10 cellular contexts compared by ENCODE assay signal in genomic region chr15:22936577-22937472, GRCh38. TPM values are rescaled to one million over a fixed set of nuclear protein-coding genes. Genes with fewer than 3 reads are reported as not detected.
DNase-seq lines count a peak whose midpoint lies in the region; ATAC-seq, FAIRE-seq and TF ChIP-seq lines count a peak whose summit lies in the region.
"Had no signal": no experiment of that assay in that cellular context is flagged by ENCODE, and none has a peak within 500 bp of the region (broad histone marks: within the 10 kb centered on the region; RNA-seq: fewer than 3 reads in every experiment).

No MANE protein-coding gene starts in this region.

- intact Hi-C loops in CD14-positive monocyte (cut with micrococcal nuclease) (no loop called here), testis (cut with DNase I; ENCODE audit: low total_unique reads) (no loop called here)
- intact Hi-C loops in naive thymus-derived CD4-positive, alpha-beta T cell (cut with micrococcal nuclease), result no loop called here

- H3K4me3 ChIP-seq in HUES6 (ENCODE audit: low read depth, low read length) (no peak overlapping the region), testis (no peak overlapping the region)
- no peak overlapping the region for H3K4me3 ChIP-seq in naive thymus-derived CD4-positive, alpha-beta T cell (ENCODE audit: low read length)
- H3K4me3 ChIP-seq: MG63 had no signal

- TF ChIP-seq POLR2A in testis (IDR thresholded peaks at IDR 0.05), result no peak

- H3K36me3 Mint-ChIP-seq in CD14-positive monocyte, result peaks cover 62 to 89% of the 10 kb centered on the region in 2 donors
- H3K36me3 Mint-ChIP-seq in naive thymus-derived CD4-positive, alpha-beta T cell, result no peaks in the 10 kb centered on the region

- H3K36me3 ChIP-seq in HUES6 (ENCODE audit: control insufficient read depth, insufficient read depth, low read length) (peaks cover 67% of the 10 kb centered on the region), testis (ENCODE audit: low read depth, missing control alignments) (no peaks in the 10 kb centered on the region)
- no peaks in the 10 kb centered on the region for H3K36me3 ChIP-seq in naive thymus-derived CD4-positive, alpha-beta T cell (ENCODE audit: control insufficient read depth in 2 of 3, insufficient read depth in 3 of 3, low read length in 3 of 3)

- no peak for FAIRE-seq in GM19239 (lab: Jason Lieb, UNC)

- no peaks in the 10 kb centered on the region for H3K4me1 ChIP-seq in HUES6 (ENCODE audit: control insufficient read depth, insufficient read depth, low read length)
- H3K4me1 ChIP-seq in testis, result peaks cover 11% of the 10 kb centered on the region
- H3K4me1 ChIP-seq in naive thymus-derived CD4-positive, alpha-beta T cell (ENCODE audit: control insufficient read depth in 2 of 2, insufficient read depth in 2 of 2, low read length in 2 of 2), result no peaks in the 10 kb centered on the region

- DNase-seq in CD14-positive monocyte (ENCODE audit: low spot score) (no peak), GM19239 (ENCODE audit: insufficient read length, low spot score) (peak; percentile 87), testis (no peak), iPS-NIHi11 (ENCODE audit: low spot score) (no peak), KG1 (lab: John Stamatoyannopoulos, UW) (no peak)
- no peak for DNase-seq in naive thymus-derived CD4-positive, alpha-beta T cell
- DNase-seq: MG63 had no signal

- H3K9me3 Mint-ChIP-seq in CD14-positive monocyte, result no peaks in the 10 kb centered on the region
- H3K9me3 Mint-ChIP-seq in naive thymus-derived CD4-positive, alpha-beta T cell, result no peaks in the 10 kb centered on the region
- H3K9me3 Mint-ChIP-seq: stimulated activated naive CD8-positive, alpha-beta T cell treated with anti-CD3 and anti-CD28 coated beads, Interleukin-15, Interleukin-2, amounts not matched to agents 100 ng/mL and 50 ng/mL, for 24 hours had no signal

- H3K4me1 Mint-ChIP-seq in CD14-positive monocyte, result peaks cover 5% of the 10 kb centered on the region
- H3K4me1 Mint-ChIP-seq in naive thymus-derived CD4-positive, alpha-beta T cell, result peaks cover 0 to 15% (median 0%) of the 10 kb centered on the region in 7 donors

- no peak overlapping the region for H3K4me3 Mint-ChIP-seq in CD14-positive monocyte
- peak overlapping the region in 1 of 10 donors; percentile 27 for H3K4me3 Mint-ChIP-seq in naive thymus-derived CD4-positive, alpha-beta T cell
- H3K4me3 Mint-ChIP-seq: stimulated activated naive CD8-positive, alpha-beta T cell treated with anti-CD3 and anti-CD28 coated beads, Interleukin-15, Interleukin-2, amounts not matched to agents 100 ng/mL and 50 ng/mL, for 24 hours had no signal

- WGBS in testis, 2 donors, result 93 to 94% methylated on average over 23 of the region's 23 CpGs

- peak overlapping the region in 5 of 7 donors; percentile 1 to 27 (median 19) for H3K27ac Mint-ChIP-seq in CD14-positive monocyte
- peak overlapping the region in 2 of 9 donors; percentile 6 to 10 for H3K27ac Mint-ChIP-seq in naive thymus-derived CD4-positive, alpha-beta T cell
- H3K27ac Mint-ChIP-seq: stimulated activated naive CD8-positive, alpha-beta T cell treated with anti-CD3 and anti-CD28 coated beads, Interleukin-15, Interleukin-2, amounts not matched to agents 100 ng/mL and 50 ng/mL, for 24 hours had no signal

- H3K9me3 ChIP-seq in HUES6 (ENCODE audit: control insufficient read depth, insufficient read depth, low read depth, low read length) (no peaks in the 10 kb centered on the region), testis (no peaks in the 10 kb centered on the region)
- no peaks in the 10 kb centered on the region for H3K9me3 ChIP-seq in naive thymus-derived CD4-positive, alpha-beta T cell (ENCODE audit: control insufficient read depth in 2 of 3, low read length in 3 of 3)
- H3K9me3 ChIP-seq: MG63 had no signal

- ATAC-seq in HG02798 (IDR thresholded peaks at IDR 0.05; ENCODE audit: poor library complexity, unreplicated experiment), result peak; percentile 90
- ATAC-seq in naive thymus-derived CD4-positive, alpha-beta T cell, result no peak

- H3K27ac ChIP-seq in HUES6 (ENCODE audit: low read depth, low read length), result no peak overlapping the region
- H3K27ac ChIP-seq in testis, result no peak overlapping the region
- no peak overlapping the region for H3K27ac ChIP-seq in naive thymus-derived CD4-positive, alpha-beta T cell (ENCODE audit: low read depth, low read length)

- TF ChIP-seq CTCF in CD14-positive monocyte (IDR thresholded peaks at IDR 0.05) (no peak), testis (IDR thresholded peaks at IDR 0.05) (no peak)

- peak overlapping the region; percentile 10 for H3K9ac ChIP-seq in HUES6 (ENCODE audit: low read length)

- CTCF ChIA-PET in naive thymus-derived CD4-positive, alpha-beta T cell (lab: Charles Lee), result no interaction called here

- no peaks in the 10 kb centered on the region for H3K27me3 ChIP-seq in HUES6 (ENCODE audit: control insufficient read depth, insufficient read depth, low read length)
- no peaks in the 10 kb centered on the region for H3K27me3 ChIP-seq in testis
- H3K27me3 ChIP-seq in naive thymus-derived CD4-positive, alpha-beta T cell (ENCODE audit: control insufficient read depth in 2 of 2, insufficient read depth in 2 of 2, low read length in 2 of 2), result no peaks in the 10 kb centered on the region
- H3K27me3 ChIP-seq: MG63 had no signal

- H3K27me3 Mint-ChIP-seq in CD14-positive monocyte (ENCODE audit: low read depth in 3 of 3), result no peaks in the 10 kb centered on the region
- H3K27me3 Mint-ChIP-seq in naive thymus-derived CD4-positive, alpha-beta T cell, result no peaks in the 10 kb centered on the region
- H3K27me3 Mint-ChIP-seq: stimulated activated naive CD8-positive, alpha-beta T cell treated with anti-CD3 and anti-CD28 coated beads, Interleukin-15, Interleukin-2, amounts not matched to agents 100 ng/mL and 50 ng/mL, for 24 hours had no signal

- POLR2A ChIA-PET in naive thymus-derived CD4-positive, alpha-beta T cell (lab: Charles Lee), result no interaction called here

RNA-seq across cellular contexts. Expression of gene CYFIP1, which starts 43.3 kb away (rescaled TPM):
- polyA plus RNA-seq in CD14-positive monocyte, result 10 to 100 TPM; 63.8 to 85.5 TPM
- 100 to 1,000 TPM in 1 of 2 donors, 10 to 100 TPM in 1; 90.5 to 112 TPM for total RNA-seq in testis
- 50.9 TPM for polyA plus RNA-seq in testis (ENCODE audit: insufficient read depth, low read depth, low replicate concordance)
- 10 to 100 TPM in 4 of 5 experiments, 1 to 10 TPM in 1; 3.8 to 37.8 (median 10.4) TPM for total RNA-seq in naive thymus-derived CD4-positive, alpha-beta T cell
- under 1 TPM; 0.40 to 0.95 TPM for polyA plus RNA-seq in naive thymus-derived CD4-positive, alpha-beta T cell

Comparison
In these comparisons a context has a peak if more than half of its experiments do, and no peak if none do; other contexts are left out.
1. RNA of gene CYFIP1, which starts 43.3 kb away (polyA plus RNA-seq): 63.8 to 85.5 TPM in CD14-positive monocyte and 50.9 TPM in testis (single experiment); 0.40 to 0.95 TPM in naive thymus-derived CD4-positive, alpha-beta T cell; every median in the first group is over 10 times any median in the second.